8 cellular contexts compared by ENCODE assay signal in the genomic region with DNA sequence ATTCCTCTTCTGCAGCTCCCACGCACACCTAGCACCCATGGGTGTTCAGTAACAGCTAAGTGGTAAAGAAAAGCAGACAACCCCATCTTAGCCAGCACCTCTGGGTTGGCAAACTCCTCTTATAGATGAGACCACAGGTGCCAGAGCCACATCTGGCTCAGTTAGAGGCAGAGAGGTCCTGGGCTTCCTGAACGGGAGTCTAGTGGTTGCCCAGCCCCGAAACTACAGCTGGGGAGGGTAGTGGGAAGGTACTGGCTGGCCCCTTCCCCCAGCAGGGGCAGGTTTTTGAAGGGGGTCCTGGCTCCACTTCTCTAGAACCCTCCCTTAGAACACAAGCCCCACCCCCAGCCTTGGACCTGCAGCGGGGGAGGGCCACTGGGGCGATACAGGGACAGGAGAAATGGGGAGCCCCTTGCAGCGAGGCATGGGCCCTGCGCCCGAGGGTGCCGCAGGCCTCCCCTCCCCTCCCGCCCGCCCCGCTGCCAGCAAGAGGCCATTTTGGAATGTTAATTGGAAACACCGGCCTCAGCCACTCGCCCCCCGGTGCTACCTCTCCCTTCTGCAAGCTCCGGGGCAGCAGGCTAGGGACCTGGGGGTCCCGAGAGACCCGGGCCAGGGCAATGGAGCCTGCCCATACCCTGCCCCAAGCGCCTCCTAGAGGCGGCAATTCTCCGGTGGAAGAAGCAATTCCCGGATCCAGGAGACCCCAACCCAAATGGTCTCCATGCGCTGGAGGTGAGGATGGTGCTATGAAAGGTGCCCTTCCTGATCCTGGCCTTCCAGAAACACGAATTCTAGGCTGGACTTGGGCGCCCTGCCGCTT. TPM values are rescaled to one million over a fixed set of nuclear protein-coding genes. Genes with fewer than 3 reads are reported as not detected.
DNase-seq lines count a peak whose midpoint lies in the region; ATAC-seq, FAIRE-seq and TF ChIP-seq lines count a peak whose summit lies in the region.

No MANE protein-coding gene starts in this region.

- peaks cover 47% of the 10 kb centered on the region for H3K4me1 Mint-ChIP-seq in brain

- WGBS in lung, 2 donors = 4% methylated on average over 22 to 26 of the region's 26 CpGs

- ATAC-seq in lung (ENCODE audit: insufficient read depth, low FRiP score) = no peak
- ATAC-seq in GM21528 (IDR thresholded peaks at IDR 0.05; ENCODE audit: low FRiP score, unreplicated experiment) = no peak
- ATAC-seq in HG03460 (IDR thresholded peaks at IDR 0.05; ENCODE audit: unreplicated experiment) = no peak

- H3K27ac Mint-ChIP-seq in brain = peak overlapping the region in 4 of 5 experiments; percentile 72 to 91 (median 89)

- no peaks in the 10 kb centered on the region for H3K9me2 ChIP-seq in OCI-LY7 (ENCODE audit: insufficient read depth, low read length)

- no peaks in the 10 kb centered on the region for H3K9me3 ChIP-seq in OCI-LY7 (ENCODE audit: low read length)
- no peaks in the 10 kb centered on the region for H3K9me3 ChIP-seq in lung (ENCODE audit: control insufficient read depth in 2 of 2, insufficient read depth in 1 of 2, low read length in 1 of 2)

- H3K36me3 Mint-ChIP-seq in brain = peaks cover 25% of the 10 kb centered on the region

- H3K36me3 ChIP-seq in OCI-LY7 (ENCODE audit: insufficient read depth, low read length) (peaks cover 35% of the 10 kb centered on the region; the same call in 1 of the 2 replicates), lung (ENCODE audit: control insufficient read depth in 2 of 2, insufficient read depth in 2 of 2, low read length in 2 of 2) (peaks cover 6 to 25% of the 10 kb centered on the region in 2 donors)

- peaks cover 41% of the 10 kb centered on the region for H3K4me1 ChIP-seq in OCI-LY7 (ENCODE audit: insufficient read depth, low read length, poor library complexity, severe bottlenecking)
- H3K4me1 ChIP-seq in lung (ENCODE audit: control insufficient read depth in 2 of 2, insufficient read depth in 2 of 2, low read length in 2 of 2) = peaks cover 0 to 44% of the 10 kb centered on the region in 2 donors

- TF ChIP-seq CTCF in D721Med (IDR thresholded peaks at IDR 0.05; ENCODE audit: insufficient read depth, missing control alignments) (peak; percentile 44), OCI-LY7 (conservative IDR thresholded peaks at IDR 0.05; ENCODE audit: low read length) (peak; percentile 78), brain (conservative IDR thresholded peaks at IDR 0.05) (peak; percentile 44 to 77), lung (IDR thresholded peaks at IDR 0.05; ENCODE audit: control extremely low read depth, extremely low read depth) (no peak)

- no peak overlapping the region for H3K27ac ChIP-seq in OCI-LY7 (ENCODE audit: low read depth, low read length, poor library complexity, severe bottlenecking)
- H3K27ac ChIP-seq in lung (ENCODE audit: low read depth in 1 of 2, low read length in 1 of 2) = peak overlapping the region; percentile 89 to 91
- peak overlapping the region; percentile 97 for H3K27ac ChIP-seq in temporal lobe (ENCODE audit: low read depth, low read length)

- peaks cover 0 to 3% (median 0%) of the 10 kb centered on the region in 5 experiments for H3K9me3 Mint-ChIP-seq in brain

- intact Hi-C loops in OCI-LY7 (cut with micrococcal nuclease; ENCODE audit: unreplicated experiment) = no loop called here

- CTCF ChIA-PET in OCI-LY7 (lab: Charles Lee; ENCODE audit: unreplicated experiment) = interaction anchor here (0.6 kb wide), 1 partner anchor 32 kb away, joined by 3 read pairs; no protein-coding TSS in a partner anchor

- H3K27me3 Mint-ChIP-seq in brain = no peaks in the 10 kb centered on the region

- H3K4me3 Mint-ChIP-seq in brain = peak overlapping the region; percentile 86 to 93 (median 89)

- DNase-seq in D721Med (ENCODE audit: insufficient read length, low spot score) (no peak), OCI-LY7 (ENCODE audit: low spot score) (peak; percentile 15), lung (ENCODE audit: low spot score) (no peak), mucosa of gallbladder (ENCODE audit: low spot score) (no peak)

- no peaks in the 10 kb centered on the region for H3K79me2 ChIP-seq in OCI-LY7 (ENCODE audit: insufficient read depth, low read depth, low read length)

- peak overlapping the region; percentile 73 for H3K4me3 ChIP-seq in OCI-LY7 (ENCODE audit: low read depth, low read length, poor library complexity, severe bottlenecking)
- H3K4me3 ChIP-seq in lung = peak overlapping the region; percentile 78

- no peak for FAIRE-seq in D721Med (lab: Jason Lieb, UNC)

- H2AFZ ChIP-seq in OCI-LY7 (ENCODE audit: low read length) = peak overlapping the region; percentile 13; the same call in 1 of the 2 replicates

- POLR2A ChIA-PET in OCI-LY7 (lab: Charles Lee) = interaction anchor here (0.8 kb wide), 1 partner anchor 170 kb away, joined by 3 read pairs; no protein-coding TSS in a partner anchor

- no peaks in the 10 kb centered on the region for H4K20me1 ChIP-seq in OCI-LY7 (ENCODE audit: insufficient read depth, low read length)

- peak overlapping the region; percentile 93 for H3K4me2 ChIP-seq in OCI-LY7 (ENCODE audit: low read length)

- no peaks in the 10 kb centered on the region for H3K27me3 ChIP-seq in lung (ENCODE audit: control insufficient read depth, insufficient read depth)

- BruUV-seq in OCI-LY7 (replicated peaks; lab: Mats Ljungman, UMichigan) = no TSS peak

RNA-seq across cellular contexts. Expression of a gene that starts 1.5 kb away (rescaled TPM):
- total RNA-seq in OCI-LY7 (2014; rRNA removed; shearing (Covaris generic)) = 8.4 and 11.4 TPM in 2 replicates
- total RNA-seq in OCI-LY7 (2022) = 13.5 and 14.4 TPM in 2 replicates
- polyA plus RNA-seq in brain (ENCODE audit: insufficient read depth, low read depth, low replicate concordance) = 15.2 TPM
- 10 to 100 TPM; 16.5 to 36.2 TPM for total RNA-seq in lung
- 10 to 100 TPM; 10.2 to 25.2 TPM for polyA plus RNA-seq in lung
- 7.9 TPM for total RNA-seq in temporal lobe
- 20.4 TPM for total RNA-seq in mucosa of gallbladder

RNA-seq across cellular contexts. Expression of a gene that starts 59.2 kb away (rescaled TPM):
- total RNA-seq in OCI-LY7 (2014; rRNA removed; shearing (Covaris generic)) = 1,739 and 1,781 TPM in 2 replicates
- total RNA-seq in OCI-LY7 (2022) (1,513 and 1,535 TPM in 2 replicates), lung (100 to 1,000 TPM; 711 to 912 TPM), temporal lobe (619 TPM), mucosa of gallbladder (836 TPM)
- polyA plus RNA-seq in brain (ENCODE audit: insufficient read depth, low read depth, low replicate concordance) (1,543 TPM), lung (1,000 to 10,000 TPM; 1,556 to 2,402 TPM)
